ENCODE assay signal across 8 cellular contexts in the genomic region with DNA sequence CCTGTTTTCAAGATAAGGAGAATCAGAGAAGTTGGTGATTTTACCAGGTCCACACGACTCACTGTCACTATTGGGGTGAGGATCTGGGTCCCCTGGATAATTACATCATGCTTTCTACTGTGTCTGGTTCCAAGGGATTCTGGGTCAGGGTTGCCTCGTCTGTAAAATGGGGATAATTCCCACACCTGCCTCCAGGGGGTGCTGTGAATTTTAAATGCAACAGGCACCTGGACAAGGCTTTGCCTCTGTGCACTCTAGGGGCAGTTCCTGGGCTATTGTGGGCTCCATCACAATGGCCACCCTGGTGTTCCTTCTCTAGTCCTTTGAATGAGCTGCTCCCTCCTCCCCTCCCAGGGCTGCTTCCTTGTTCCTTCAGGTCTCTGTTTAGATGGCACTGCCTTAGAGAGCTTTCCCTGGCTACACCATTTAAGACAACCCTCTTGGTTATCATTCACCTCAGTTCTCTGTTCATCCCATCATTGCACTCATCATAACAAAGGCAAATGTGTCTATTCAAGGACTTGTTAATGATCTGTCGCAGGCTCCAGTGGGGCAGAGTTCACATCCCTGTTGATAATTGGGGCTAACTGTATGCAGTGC.
A peak's percentile ranks its signal among the peaks of the same experiment; 100 is the strongest.
DNase-seq lines count a peak whose midpoint lies in the region; ATAC-seq and TF ChIP-seq lines count a peak whose summit lies in the region.

No MANE protein-coding gene starts in this region.

- H3K4me3 ChIP-seq in fibroblast of the aortic adventitia (ENCODE audit: low read depth, low read length) = no peak overlapping the region
- no peak overlapping the region for H3K4me3 ChIP-seq in psoas muscle

- H3K27ac ChIP-seq in psoas muscle = no peak overlapping the region

- ATAC-seq in psoas muscle (no peak), GM18858 (IDR thresholded peaks at IDR 0.05; ENCODE audit: unreplicated experiment) (no peak)

- TF ChIP-seq CTCF in fibroblast of the aortic adventitia (IDR thresholded peaks at IDR 0.05; ENCODE audit: insufficient read depth, low read length) = peak; percentile 66
- TF ChIP-seq CTCF in psoas muscle (IDR thresholded peaks at IDR 0.05) = peak; percentile 53

- WGBS in psoas muscle, 3 donors = 35 to 43% (median 42%) methylated on average over 3 of the region's 3 CpGs

- H3K27me3 ChIP-seq in psoas muscle (ENCODE audit: insufficient read depth in 3 of 3, low read length in 2 of 3) = no peaks in the 10 kb centered on the region

- H3K36me3 ChIP-seq in psoas muscle (ENCODE audit: insufficient read depth in 1 of 2, low read depth in 1 of 2) = no peaks in the 10 kb centered on the region

- no peaks in the 10 kb centered on the region for H3K9me3 ChIP-seq in psoas muscle

- no peaks in the 10 kb centered on the region for H3K4me1 ChIP-seq in psoas muscle

- DNase-seq in NCI-H510A treated with DMSO at 0.1 percent for 48 hours (lab: John Stamatoyannopoulos, UW) = peak; percentile 22
- DNase-seq in NCI-H510A (lab: John Stamatoyannopoulos, UW) = no peak
- DNase-seq in MV-4-11 (lab: John Stamatoyannopoulos, UW) = peak; percentile 44
- DNase-seq in activated CD8-positive, alpha-beta memory T cell treated with anti-CD3 and anti-CD28 coated beads, Interleukin-2, amount 50 U/mL, for 48 hours = peak; percentile 84
- peak; percentile 53 for DNase-seq in fibroblast of the aortic adventitia (ENCODE audit: low read depth)
- no peak for DNase-seq in psoas muscle
- DNase-seq in putamen (ENCODE audit: low spot score) = no peak

- intact Hi-C loops in psoas muscle (cut with DNase I) = no loop called here

Comparison
In these comparisons a context has a peak if more than half of its experiments do, and no peak if none do; other contexts are left out.
1. DNase-seq: peak in NCI-H510A treated with DMSO at 0.1 percent for 48 hours (single experiment), MV-4-11 (single experiment), activated CD8-positive, alpha-beta memory T cell treated with anti-CD3 and anti-CD28 coated beads, Interleukin-2, amount 50 U/mL, for 48 hours (single experiment) and fibroblast of the aortic adventitia (single experiment); none in NCI-H510A (single experiment), psoas muscle (0 of 2) and putamen (single experiment).